ENCODE assay signal across 21 cellular contexts in the genomic region with DNA sequence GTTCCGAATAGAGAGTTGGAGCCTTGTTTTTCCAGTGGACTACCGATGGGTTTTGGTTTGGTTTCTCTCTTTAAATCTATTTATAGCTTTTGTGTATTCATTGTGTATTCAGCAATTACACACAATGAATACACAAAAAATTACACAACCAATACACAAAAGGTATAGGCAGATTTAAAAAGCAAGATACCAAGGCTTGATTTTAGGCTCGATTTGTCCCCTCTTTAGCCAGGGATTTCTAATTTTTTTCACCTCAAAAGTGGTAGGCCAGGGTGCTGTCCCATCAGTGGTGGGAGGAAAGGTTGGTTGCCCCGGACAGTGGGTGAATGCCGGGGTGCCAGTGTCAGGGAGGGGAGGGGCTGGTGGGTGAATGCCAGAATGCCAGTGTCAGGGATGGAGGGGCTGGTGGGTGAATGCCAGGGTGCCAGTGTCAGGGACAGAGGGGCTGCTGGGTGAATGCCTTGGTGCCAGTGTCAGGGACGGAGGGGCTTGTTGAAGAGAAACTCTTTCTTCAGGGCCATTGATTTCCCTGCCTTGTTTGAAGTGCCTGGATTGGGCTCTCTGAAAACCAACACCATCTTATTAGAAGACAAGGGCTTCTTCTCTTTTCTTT.
A peak's percentile ranks its signal among the peaks of the same experiment; 100 is the strongest.
DNase-seq lines count a peak whose midpoint lies in the region; ATAC-seq and TF ChIP-seq lines count a peak whose summit lies in the region.
"Had no signal": no experiment of that assay in that cellular context is flagged by ENCODE, and none has a peak within 500 bp of the region (broad histone marks: within the 10 kb centered on the region; RNA-seq: fewer than 3 reads in every experiment).

No MANE protein-coding gene starts in this region.

- peaks cover 3% of the 10 kb centered on the region for H3K27me3 Mint-ChIP-seq in activated CD4-positive, alpha-beta memory T cell treated with anti-CD3 and anti-CD28 coated beads, Interleukin-2, amount 10 ng/mL, durations not matched to agents 7 days and 5 days
- no peaks in the 10 kb centered on the region for H3K27me3 Mint-ChIP-seq in activated CD4-positive, alpha-beta memory T cell treated with anti-CD3 and anti-CD28 coated beads for 36 hours
- H3K27me3 Mint-ChIP-seq in chondrocyte (ENCODE audit: low read depth), result no peaks in the 10 kb centered on the region
- no peaks in the 10 kb centered on the region for H3K27me3 Mint-ChIP-seq in osteocyte (ENCODE audit: unreplicated experiment)

- ATAC-seq in HG03159 (IDR thresholded peaks at IDR 0.05; ENCODE audit: unreplicated experiment) (no peak), GM18519 (IDR thresholded peaks at IDR 0.05; ENCODE audit: low FRiP score, unreplicated experiment) (no peak)

- no peaks in the 10 kb centered on the region for H3K9me3 Mint-ChIP-seq in activated CD4-positive, alpha-beta memory T cell treated with anti-CD3 and anti-CD28 coated beads, Interleukin-2, amount 10 ng/mL, durations not matched to agents 7 days and 5 days
- no peaks in the 10 kb centered on the region for H3K9me3 Mint-ChIP-seq in activated CD4-positive, alpha-beta memory T cell treated with anti-CD3 and anti-CD28 coated beads for 36 hours
- peaks cover 25% of the 10 kb centered on the region for H3K9me3 Mint-ChIP-seq in chondrocyte (ENCODE audit: low read depth)
- H3K9me3 Mint-ChIP-seq in osteocyte (ENCODE audit: unreplicated experiment), result peaks cover 28% of the 10 kb centered on the region
- H3K9me3 Mint-ChIP-seq: activated B cell treated with CpG ODN at 0.5 μM for 24 hours; naive thymus-derived CD4-positive, alpha-beta T cell had no signal

- TF ChIP-seq CTCF in chondrocyte (IDR thresholded peaks at IDR 0.05) (no peak), osteocyte (IDR thresholded peaks at IDR 0.05) (no peak)

- DNase-seq in activated CD4-positive, alpha-beta memory T cell treated with anti-CD3 and anti-CD28 coated beads, Interleukin-2, amount 10 ng/mL, durations not matched to agents 7 days and 5 days, result peak; percentile 16
- DNase-seq in activated CD4-positive, alpha-beta memory T cell treated with anti-CD3 and anti-CD28 coated beads for 36 hours, result no peak
- DNase-seq in GM03348 (ENCODE audit: low spot score) (peak; percentile 47), chondrocyte (ENCODE audit: low spot score) (peak; percentile 98), osteocyte (ENCODE audit: extremely low spot score, unreplicated experiment) (peak; percentile 93), T-helper 9 cell (no peak)
- DNase-seq: activated B cell treated with CpG ODN at 0.5 μM for 24 hours; activated gamma-delta T cell treated with Interleukin-2 at 50 U/mL for 16 hours; brain microvascular endothelial cell; cortex of kidney; HCEC 1CT; KBM-7; kidney glomerular epithelial cell; mesendoderm; naive thymus-derived CD4-positive, alpha-beta T cell; NCI-H1436 treated with DMSO at 0.1 percent for 48 hours; NCI-H2171 treated with DMSO at 0.1 percent for 48 hours; NCI-H524 treated with DMSO at 0.1 percent for 48 hours; T1000 had no signal

- H3K36me3 Mint-ChIP-seq in activated CD4-positive, alpha-beta memory T cell treated with anti-CD3 and anti-CD28 coated beads, Interleukin-2, amount 10 ng/mL, durations not matched to agents 7 days and 5 days (ENCODE audit: low read depth), result no peaks in the 10 kb centered on the region
- no peaks in the 10 kb centered on the region for H3K36me3 Mint-ChIP-seq in activated CD4-positive, alpha-beta memory T cell treated with anti-CD3 and anti-CD28 coated beads for 36 hours
- H3K36me3 Mint-ChIP-seq in chondrocyte (ENCODE audit: low read depth) (peaks cover 3% of the 10 kb centered on the region), osteocyte (ENCODE audit: unreplicated experiment) (peaks cover 3% of the 10 kb centered on the region)
- H3K36me3 Mint-ChIP-seq: naive thymus-derived CD4-positive, alpha-beta T cell had no signal

- POLR2A ChIA-PET in activated CD4-positive, alpha-beta memory T cell treated with anti-CD3 and anti-CD28 coated beads, Interleukin-2, amount 10 ng/mL, durations not matched to agents 7 days and 5 days (lab: Charles Lee), result interaction anchor here (0.6 kb wide), 1 partner anchor 1866 kb away, joined by 3 read pairs; no protein-coding TSS in a partner anchor
- POLR2A ChIA-PET in activated CD4-positive, alpha-beta memory T cell treated with anti-CD3 and anti-CD28 coated beads for 36 hours (lab: Charles Lee), result no interaction called here

- CTCF ChIA-PET in activated CD4-positive, alpha-beta memory T cell treated with anti-CD3 and anti-CD28 coated beads, Interleukin-2, amount 10 ng/mL, durations not matched to agents 7 days and 5 days (lab: Charles Lee), result interaction anchor here (1.0 to 6.2 kb wide), 3 partner anchors 9 to 1873 kb away, joined by 3 to 101 read pairs (median 7); no protein-coding TSS in a partner anchor
- CTCF ChIA-PET in activated CD4-positive, alpha-beta memory T cell treated with anti-CD3 and anti-CD28 coated beads for 36 hours (lab: Charles Lee), result interaction anchor here (1.0 to 4.1 kb wide), 6 partner anchors 9 to 1909 kb away, joined by 3 to 92 read pairs (median 6); no protein-coding TSS in a partner anchor

- no peak overlapping the region for H3K4me3 Mint-ChIP-seq in activated CD4-positive, alpha-beta memory T cell treated with anti-CD3 and anti-CD28 coated beads, Interleukin-2, amount 10 ng/mL, durations not matched to agents 7 days and 5 days
- H3K4me3 Mint-ChIP-seq in activated CD4-positive, alpha-beta memory T cell treated with anti-CD3 and anti-CD28 coated beads for 36 hours, result no peak overlapping the region
- H3K4me3 Mint-ChIP-seq in chondrocyte (ENCODE audit: unreplicated experiment) (no peak overlapping the region), osteocyte (ENCODE audit: unreplicated experiment) (no peak overlapping the region)
- H3K4me3 Mint-ChIP-seq: activated B cell treated with CpG ODN at 0.5 μM for 24 hours had no signal

- intact Hi-C loops in activated CD4-positive, alpha-beta memory T cell treated with anti-CD3 and anti-CD28 coated beads for 36 hours (cut with micrococcal nuclease), result no loop called here

- H3K4me1 Mint-ChIP-seq in activated CD4-positive, alpha-beta memory T cell treated with anti-CD3 and anti-CD28 coated beads, Interleukin-2, amount 10 ng/mL, durations not matched to agents 7 days and 5 days, result peaks cover 10% of the 10 kb centered on the region
- peaks cover 4% of the 10 kb centered on the region for H3K4me1 Mint-ChIP-seq in activated CD4-positive, alpha-beta memory T cell treated with anti-CD3 and anti-CD28 coated beads for 36 hours (ENCODE audit: low read depth)
- no peaks in the 10 kb centered on the region for H3K4me1 Mint-ChIP-seq in chondrocyte (ENCODE audit: low read depth)
- H3K4me1 Mint-ChIP-seq in osteocyte (ENCODE audit: unreplicated experiment), result no peaks in the 10 kb centered on the region

- H3K27ac Mint-ChIP-seq in activated CD4-positive, alpha-beta memory T cell treated with anti-CD3 and anti-CD28 coated beads, Interleukin-2, amount 10 ng/mL, durations not matched to agents 7 days and 5 days, result no peak overlapping the region
- no peak overlapping the region for H3K27ac Mint-ChIP-seq in activated CD4-positive, alpha-beta memory T cell treated with anti-CD3 and anti-CD28 coated beads for 36 hours
- H3K27ac Mint-ChIP-seq in chondrocyte (ENCODE audit: unreplicated experiment), result no peak overlapping the region
- H3K27ac Mint-ChIP-seq in osteocyte (ENCODE audit: unreplicated experiment), result no peak overlapping the region
- H3K27ac Mint-ChIP-seq: activated B cell treated with CpG ODN at 0.5 μM for 24 hours had no signal

Comparison
In these comparisons a context has a peak if more than half of its experiments do, and no peak if none do; other contexts are left out.
1. DNase-seq: peak in activated CD4-positive, alpha-beta memory T cell treated with anti-CD3 and anti-CD28 coated beads, Interleukin-2, amount 10 ng/mL, durations not matched to agents 7 days and 5 days (single experiment), GM03348 (single experiment), chondrocyte (single experiment) and osteocyte (single experiment); none in activated CD4-positive, alpha-beta memory T cell treated with anti-CD3 and anti-CD28 coated beads for 36 hours (single experiment) and T-helper 9 cell (single experiment).